In genomic region chr14:101732128-101732527, GRCh38 we compare ENCODE assay signal across 10 cellular contexts. TPM values are rescaled to one million over a fixed set of nuclear protein-coding genes. Genes with fewer than 3 reads are reported as not detected.
DNase-seq lines count a peak whose midpoint lies in the region; ATAC-seq and TF ChIP-seq lines count a peak whose summit lies in the region.
"Had no signal": no experiment of that assay in that cellular context is flagged by ENCODE, and none has a peak within 500 bp of the region (broad histone marks: within the 10 kb centered on the region; RNA-seq: fewer than 3 reads in every experiment).

No MANE protein-coding gene starts in this region.

- H3K9me3 ChIP-seq in Caco-2 = no peaks in the 10 kb centered on the region

- H3K4me1 ChIP-seq in Caco-2 = peaks cover 13% of the 10 kb centered on the region; the same call in 1 of the 2 replicates

- no peak for ATAC-seq in activated naive CD8-positive, alpha-beta T cell treated with anti-CD3 and anti-CD28 coated beads, Interleukin-2, amount 50 U/mL, for 24 hours
- no peak for ATAC-seq in natural killer cell treated with Interleukin-12 subunit alpha and Interleukin-12 subunit beta and Interleukin-15 and Interleukin-18, amount 100 ng/mL, for 72 hours
- ATAC-seq in HG03095 (IDR thresholded peaks at IDR 0.05; ENCODE audit: unreplicated experiment) = no peak
- ATAC-seq in GM21526 (IDR thresholded peaks at IDR 0.05; ENCODE audit: low FRiP score, unreplicated experiment) = no peak
- no peak for ATAC-seq in HG03097 (IDR thresholded peaks at IDR 0.05; ENCODE audit: low FRiP score, unreplicated experiment)
- ATAC-seq: sciatic nerve had no signal

- TF ChIP-seq CTCF in Caco-2 (IDR thresholded peaks at IDR 0.05; ENCODE audit: insufficient read depth in 1 of 2, low read depth in 1 of 2, low read length in 1 of 2, severe bottlenecking in 1 of 2, unreplicated experiment in 1 of 2) = no peak

- no TSS peak for BruUV-seq in Caco-2 (replicated peaks; lab: Mats Ljungman, UMichigan)

- no peak overlapping the region for H3K27ac Mint-ChIP-seq in Caco-2 (ENCODE audit: unreplicated experiment)
- H3K27ac Mint-ChIP-seq in activated naive CD8-positive, alpha-beta T cell treated with anti-CD3 and anti-CD28 coated beads, Interleukin-2, amount 50 U/mL, for 24 hours = peak overlapping the region; percentile 95
- H3K27ac Mint-ChIP-seq in natural killer cell treated with Interleukin-12 subunit alpha and Interleukin-12 subunit beta and Interleukin-15 and Interleukin-18, amount 100 ng/mL, for 72 hours = no peak overlapping the region

- H3K9me3 Mint-ChIP-seq in Caco-2 (ENCODE audit: unreplicated experiment) = peaks cover 6% of the 10 kb centered on the region
- H3K9me3 Mint-ChIP-seq in activated naive CD8-positive, alpha-beta T cell treated with anti-CD3 and anti-CD28 coated beads, Interleukin-2, amount 50 U/mL, for 24 hours = peaks cover 14% of the 10 kb centered on the region
- H3K9me3 Mint-ChIP-seq in natural killer cell treated with Interleukin-12 subunit alpha and Interleukin-12 subunit beta and Interleukin-15 and Interleukin-18, amount 100 ng/mL, for 72 hours = no peaks in the 10 kb centered on the region

- H3K4me3 ChIP-seq in Caco-2 (ENCODE audit: low read depth, low read length) = no peak overlapping the region

- no peaks in the 10 kb centered on the region for H3K27me3 Mint-ChIP-seq in Caco-2 (ENCODE audit: insufficient read depth, unreplicated experiment)
- H3K27me3 Mint-ChIP-seq in activated naive CD8-positive, alpha-beta T cell treated with anti-CD3 and anti-CD28 coated beads, Interleukin-2, amount 50 U/mL, for 24 hours = no peaks in the 10 kb centered on the region
- no peaks in the 10 kb centered on the region for H3K27me3 Mint-ChIP-seq in natural killer cell treated with Interleukin-12 subunit alpha and Interleukin-12 subunit beta and Interleukin-15 and Interleukin-18, amount 100 ng/mL, for 72 hours

- intact Hi-C loops in Caco-2 (cut with micrococcal nuclease; ENCODE audit: unreplicated experiment) = no loop called here

- no peak for DNase-seq in Caco-2
- peak; percentile 51 for DNase-seq in M059J (ENCODE audit: low read depth)
- DNase-seq in activated naive CD8-positive, alpha-beta T cell treated with anti-CD3 and anti-CD28 coated beads, Interleukin-2, amount 50 U/mL, for 24 hours = no peak
- no peak for DNase-seq in natural killer cell treated with Interleukin-12 subunit alpha and Interleukin-12 subunit beta and Interleukin-15 and Interleukin-18, amount 100 ng/mL, for 72 hours (ENCODE audit: low spot score)
- no peak for DNase-seq in NCI-H2081 treated with DMSO at 0.1 percent for 48 hours (lab: John Stamatoyannopoulos, UW)
- DNase-seq: NCI-H1694 had no signal

- no peaks in the 10 kb centered on the region for H3K4me1 Mint-ChIP-seq in Caco-2 (ENCODE audit: low read depth, unreplicated experiment)
- peaks cover 67% of the 10 kb centered on the region for H3K4me1 Mint-ChIP-seq in activated naive CD8-positive, alpha-beta T cell treated with anti-CD3 and anti-CD28 coated beads, Interleukin-2, amount 50 U/mL, for 24 hours
- peaks cover 43 to 48% of the 10 kb centered on the region in 2 donors for H3K4me1 Mint-ChIP-seq in natural killer cell treated with Interleukin-12 subunit alpha and Interleukin-12 subunit beta and Interleukin-15 and Interleukin-18, amount 100 ng/mL, for 72 hours (ENCODE audit: low read depth in 2 of 2)

- CTCF ChIA-PET in Caco-2 (lab: Charles Lee) = no interaction called here

- H3K36me3 ChIP-seq in Caco-2 (ENCODE audit: control insufficient read depth, insufficient read depth, low read length) = no peaks in the 10 kb centered on the region

- POLR2A ChIA-PET in Caco-2 (lab: Charles Lee) = interaction anchor here (1.4 kb wide), 1 partner anchor 28 kb away, joined by 4 read pairs; no protein-coding TSS in a partner anchor

- peak overlapping the region; percentile 66 for H3K4me3 Mint-ChIP-seq in Caco-2 (ENCODE audit: unreplicated experiment)
- peak overlapping the region; percentile 73 for H3K4me3 Mint-ChIP-seq in activated naive CD8-positive, alpha-beta T cell treated with anti-CD3 and anti-CD28 coated beads, Interleukin-2, amount 50 U/mL, for 24 hours
- peak overlapping the region; percentile 76 for H3K4me3 Mint-ChIP-seq in natural killer cell treated with Interleukin-12 subunit alpha and Interleukin-12 subunit beta and Interleukin-15 and Interleukin-18, amount 100 ng/mL, for 72 hours

- no peaks in the 10 kb centered on the region for H3K27me3 ChIP-seq in Caco-2 (replicated peaks; ENCODE audit: control insufficient read depth, insufficient read depth, low read length)

- no peaks in the 10 kb centered on the region for H3K36me3 Mint-ChIP-seq in Caco-2 (ENCODE audit: insufficient read depth, unreplicated experiment)
- no peaks in the 10 kb centered on the region for H3K36me3 Mint-ChIP-seq in activated naive CD8-positive, alpha-beta T cell treated with anti-CD3 and anti-CD28 coated beads, Interleukin-2, amount 50 U/mL, for 24 hours (ENCODE audit: low read depth)
- H3K36me3 Mint-ChIP-seq in natural killer cell treated with Interleukin-12 subunit alpha and Interleukin-12 subunit beta and Interleukin-15 and Interleukin-18, amount 100 ng/mL, for 72 hours = no peaks in the 10 kb centered on the region

RNA-seq across cellular contexts. Expression of gene PPP2R5C, which starts 29.4 kb away (rescaled TPM):
- total RNA-seq in Caco-2 (2022) = 86.8 and 97.5 TPM in 2 replicates
- 54.4 and 81.1 TPM in 2 replicates for total RNA-seq in M059J (2014; rRNA removed; shearing (Covaris generic))
- 100 to 1,000 TPM; 149 to 210 TPM for total RNA-seq in natural killer cell treated with Interleukin-12 subunit alpha and Interleukin-12 subunit beta and Interleukin-15 and Interleukin-18, amount 100 ng/mL, for 72 hours
